8 cellular contexts compared by ENCODE assay signal in genomic region chr2:37005118-37005868, GRCh38. TPM values are rescaled to one million over a fixed set of nuclear protein-coding genes. Genes with fewer than 3 reads are reported as not detected.
DNase-seq lines count a peak whose midpoint lies in the region; ATAC-seq and TF ChIP-seq lines count a peak whose summit lies in the region.

No MANE protein-coding gene starts in this region.

- peak overlapping the region in 5 of 8 donors; percentile 9 to 76 (median 57) for H3K4me3 Mint-ChIP-seq in CD4-positive, alpha-beta memory T cell

- H3K27ac Mint-ChIP-seq in CD4-positive, alpha-beta memory T cell = peak overlapping the region; percentile 5 to 80 (median 62)

- H4K20me1 ChIP-seq in osteoblast (ENCODE audit: insufficient read depth, low read length) = no peaks in the 10 kb centered on the region

- no peak overlapping the region for H3K27ac ChIP-seq in CD4-positive, alpha-beta memory T cell (ENCODE audit: low read depth, low read length)
- H3K27ac ChIP-seq in RWPE2 (ENCODE audit: poor library complexity, severe bottlenecking) (no peak overlapping the region), osteoblast (ENCODE audit: low read depth, low read length) (no peak overlapping the region)

- POLR2A ChIA-PET in CD4-positive, alpha-beta memory T cell (lab: Charles Lee; ENCODE audit: partially characterized antibody) = interaction anchor here (1.0 kb wide), 1 partner anchor 39 kb away, joined by 4 read pairs; the partner anchor contains the start of gene STRN

- ATAC-seq in GM18907 (IDR thresholded peaks at IDR 0.05; ENCODE audit: unreplicated experiment) (peak; percentile 99), HG03064 (IDR thresholded peaks at IDR 0.05; ENCODE audit: low read depth, unreplicated experiment) (peak; percentile 100), RWPE2 (ENCODE audit: low read depth) (no peak)

- DNase-seq in CD4-positive, alpha-beta memory T cell = peak; percentile 9 to 43 (median 18)
- DNase-seq in RWPE2 (ENCODE audit: low spot score) = no peak
- DNase-seq in erythroblast (lab: John Stamatoyannopoulos, UW) = peak; percentile 56 to 65
- DNase-seq in osteoblast (ENCODE audit: insufficient read length, low spot score, missing footprints) = no peak
- no peak for DNase-seq in activated effector memory CD4-positive, alpha-beta T cell treated with anti-CD3 and anti-CD28 coated beads, Interleukin-2, amount 50 U/mL, for 16 hours
- DNase-seq in GM03348 (ENCODE audit: low spot score) = no peak

- TF ChIP-seq POLR2A in erythroblast (IDR thresholded peaks at IDR 0.05; ENCODE audit: low read length) = no peak

- CTCF ChIA-PET in CD4-positive, alpha-beta memory T cell (lab: Charles Lee; ENCODE audit: partially characterized antibody) = no interaction called here

- H3K27me3 ChIP-seq in CD4-positive, alpha-beta memory T cell (ENCODE audit: insufficient read depth, low read length) = no peaks in the 10 kb centered on the region
- no peaks in the 10 kb centered on the region for H3K27me3 ChIP-seq in RWPE2 (ENCODE audit: insufficient read depth, poor library complexity, severe bottlenecking)
- H3K27me3 ChIP-seq in osteoblast (ENCODE audit: insufficient read depth, low read length) = no peaks in the 10 kb centered on the region

- peak overlapping the region; percentile 26 for H3K4me2 ChIP-seq in osteoblast (ENCODE audit: insufficient read depth, low read length)

- peak overlapping the region; percentile 40 for H2AFZ ChIP-seq in osteoblast (ENCODE audit: low read length)

- H3K79me2 ChIP-seq in osteoblast (ENCODE audit: insufficient read depth, low read length) = no peaks in the 10 kb centered on the region

- peaks cover 0 to 10% (median 7%) of the 10 kb centered on the region in 4 donors for H3K4me1 Mint-ChIP-seq in CD4-positive, alpha-beta memory T cell

- no peak overlapping the region for H3K4me3 ChIP-seq in CD4-positive, alpha-beta memory T cell (ENCODE audit: low read length in 2 of 2)
- H3K4me3 ChIP-seq in RWPE2 (ENCODE audit: severe bottlenecking) (no peak overlapping the region), osteoblast (ENCODE audit: insufficient read depth, low read length) (no peak overlapping the region)

- peaks cover 45% of the 10 kb centered on the region for H3K36me3 ChIP-seq in CD4-positive, alpha-beta memory T cell (ENCODE audit: insufficient read depth, low read length)
- H3K36me3 ChIP-seq in RWPE2 (ENCODE audit: low read depth) (peaks cover 46% of the 10 kb centered on the region), osteoblast (ENCODE audit: insufficient read depth, low read length) (peaks cover 30% of the 10 kb centered on the region)

- no peaks in the 10 kb centered on the region for H3K27me3 Mint-ChIP-seq in CD4-positive, alpha-beta memory T cell

- H3K36me3 Mint-ChIP-seq in CD4-positive, alpha-beta memory T cell = peaks cover 39 to 72% of the 10 kb centered on the region in 2 donors

- intact Hi-C loops in CD4-positive, alpha-beta memory T cell (cut with micrococcal nuclease) = loop anchor here (2.0 to 10.0 kb wide), 2 partner anchors 38 to 110 kb away; partner anchors contain the start of gene STRN

- no peaks in the 10 kb centered on the region for H3K9me3 Mint-ChIP-seq in CD4-positive, alpha-beta memory T cell

- TF ChIP-seq CTCF in RWPE2 (IDR thresholded peaks at IDR 0.05; ENCODE audit: poor library complexity, severe bottlenecking) (peak; percentile 50), osteoblast (IDR thresholded peaks at IDR 0.05; ENCODE audit: extremely low read depth, low read depth, low read length) (peak; percentile 61)

- H3K4me1 ChIP-seq in CD4-positive, alpha-beta memory T cell (ENCODE audit: insufficient read depth, low read length) = no peaks in the 10 kb centered on the region
- H3K4me1 ChIP-seq in RWPE2 (ENCODE audit: insufficient read depth, poor library complexity, severe bottlenecking) = peaks cover 6% of the 10 kb centered on the region
- peaks cover 6% of the 10 kb centered on the region for H3K4me1 ChIP-seq in osteoblast (ENCODE audit: insufficient read depth, low read length)

- no peaks in the 10 kb centered on the region for H3K9me3 ChIP-seq in CD4-positive, alpha-beta memory T cell (ENCODE audit: control insufficient read depth in 1 of 2, low read length in 2 of 2)
- H3K9me3 ChIP-seq in RWPE2 (ENCODE audit: severe bottlenecking) (no peaks in the 10 kb centered on the region), osteoblast (ENCODE audit: low read depth, low read length) (no peaks in the 10 kb centered on the region)

RNA-seq across cellular contexts. Expression of gene STRN, which starts 39.0 kb away (rescaled TPM):
- total RNA-seq in CD4-positive, alpha-beta memory T cell = 10 to 100 TPM; 29.0 to 33.4 TPM
- polyA plus RNA-seq in CD4-positive, alpha-beta memory T cell = 10 to 100 TPM in 1 of 2 donors, 1 to 10 TPM in 1; 6.7 to 10.2 TPM
- total RNA-seq in osteoblast = 21.4 and 25.0 TPM in 2 replicates

Comparison
In these comparisons a context has a peak if more than half of its experiments do, and no peak if none do; other contexts are left out.
1. DNase-seq: peak in CD4-positive, alpha-beta memory T cell (5 of 5) and erythroblast (2 of 2); none in RWPE2 (single experiment), osteoblast (single experiment), activated effector memory CD4-positive, alpha-beta T cell treated with anti-CD3 and anti-CD28 coated beads, Interleukin-2, amount 50 U/mL, for 16 hours (single experiment) and GM03348 (single experiment).